12 cellular contexts compared by ENCODE assay signal in genomic region chrY:6895236-6895635, GRCh38. TPM values are rescaled to one million over a fixed set of nuclear protein-coding genes. Genes with fewer than 3 reads are reported as not detected.
"Had no signal": no experiment of that assay in that cellular context is flagged by ENCODE, and none has a peak within 500 bp of the region (broad histone marks: within the 10 kb centered on the region; RNA-seq: fewer than 3 reads in every experiment).

No MANE protein-coding gene starts in this region.

- H3K4me3 Mint-ChIP-seq: HFFc6, IgD-negative memory B cell had no signal

- H3K4me1 ChIP-seq: HAP-1 had no signal

- H3K4me2 ChIP-seq: KMS-11 had no signal

- H3K9me3 Mint-ChIP-seq: IgD-negative memory B cell had no signal

- H3K4me3 ChIP-seq: GM23248, HAP-1 had no signal

- H3K27ac Mint-ChIP-seq: HFFc6, IgD-negative memory B cell had no signal

- H3K36me3 Mint-ChIP-seq: IgD-negative memory B cell had no signal

- DNase-seq: GM23248, H7, HFFc6, KBM-7 had no signal

- H3K27ac ChIP-seq: GM23248, HL-60, KMS-11 had no signal

- H3K27me3 Mint-ChIP-seq: IgD-negative memory B cell had no signal

- H3K9me3 ChIP-seq: HAP-1 had no signal

- H3K4me1 Mint-ChIP-seq: IgD-negative memory B cell had no signal

- H3K36me3 ChIP-seq: HAP-1 had no signal

- H2AFZ ChIP-seq: GM23248 had no signal

- ATAC-seq: HCT116 had no signal

- H3K9ac ChIP-seq: GM23248, KMS-11 had no signal

RNA-seq across cellular contexts. Expression of gene TBL1Y, which starts 15.3 kb away (rescaled TPM):
- total RNA-seq: GM23248, H4, H7, HFFc6, HT1080 had no signal
- polyA plus RNA-seq: GM23248, IgD-negative memory B cell had no signal

RNA-seq across cellular contexts. Expression of gene AMELY, which starts 16.3 kb away (rescaled TPM):
- total RNA-seq: GM23248, H4, H7, HepG2, HFFc6, HT1080 had no signal
- polyA plus RNA-seq: GM23248, HepG2, IgD-negative memory B cell had no signal
